Comparison of ENCODE assay signal across 10 cellular contexts in genomic region chr2:69572640-69573039, GRCh38.
DNase-seq lines count a peak whose midpoint lies in the region; ATAC-seq and TF ChIP-seq lines count a peak whose summit lies in the region.
"Had no signal": no experiment of that assay in that cellular context is flagged by ENCODE, and none has a peak within 500 bp of the region (broad histone marks: within the 10 kb centered on the region; RNA-seq: fewer than 3 reads in every experiment).

No MANE protein-coding gene starts in this region.

- TF ChIP-seq CTCF in VCaP (conservative IDR thresholded peaks at IDR 0.05) (no peak), gastrocnemius medialis (IDR thresholded peaks at IDR 0.05 in 4 of 5, conservative IDR thresholded peaks at IDR 0.05 in 1 of 5) (no peak), WERI-Rb-1 (IDR thresholded peaks at IDR 0.05; ENCODE audit: low read depth, low read length) (no peak)

- ATAC-seq in gastrocnemius medialis = peak; percentile 38 to 42
- ATAC-seq: body of pancreas had no signal

- DNase-seq in DMS79 treated with DMSO at 0.1 percent for 48 hours (lab: John Stamatoyannopoulos, UW) = peak; percentile 17
- DNase-seq in fibroblast of peridontal ligament (ENCODE audit: extremely low read depth) = peak; percentile 78
- peak in 1 of 2 donors; percentile 36 for DNase-seq in gastrocnemius medialis
- DNase-seq in NCI-H748 treated with DMSO at 0.1 percent for 48 hours (lab: John Stamatoyannopoulos, UW) = no peak
- no peak for DNase-seq in OCI-M1 (lab: John Stamatoyannopoulos, UW)
- no peak for DNase-seq in WERI-Rb-1
- DNase-seq: activated CD4-positive, alpha-beta T cell treated with anti-CD3 and anti-CD28 coated beads, Interleukin-2, amount 50 U/mL, for 48 hours; NCI-H2107 had no signal

- in situ Hi-C loops in gastrocnemius medialis (cut with MboI; ENCODE audit: low sequenced_read_pairs in 4 of 4) = loop anchor here in 2 of 4 donors (25.0 kb wide), 1 partner anchor 240 kb away; no protein-coding TSS in a partner anchor

- H3K4me1 ChIP-seq in gastrocnemius medialis = peaks cover 51 to 78% of the 10 kb centered on the region in 2 donors

- TF ChIP-seq POLR2A in gastrocnemius medialis (IDR thresholded peaks at IDR 0.05) = no peak

- H3K9me3 ChIP-seq in gastrocnemius medialis (no peaks in the 10 kb centered on the region), WERI-Rb-1 (ENCODE audit: severe bottlenecking) (no peaks in the 10 kb centered on the region)
- H3K9me3 ChIP-seq: body of pancreas had no signal

- intact Hi-C loops in gastrocnemius medialis (cut with DNase I; ENCODE audit: low total_unique reads) = no loop called here

- H3K27ac ChIP-seq in VCaP = peak overlapping the region; percentile 72
- H3K27ac ChIP-seq in gastrocnemius medialis = peak overlapping the region; percentile 45 to 95 (median 68)
- H3K27ac ChIP-seq in WERI-Rb-1 = no peak overlapping the region

- H3K4me3 ChIP-seq in gastrocnemius medialis (peak overlapping the region in 1 of 4 donors; percentile 26), WERI-Rb-1 (ENCODE audit: low read depth, low read length) (no peak overlapping the region)
- H3K4me3 ChIP-seq: body of pancreas had no signal

- no peaks in the 10 kb centered on the region for H3K27me3 ChIP-seq in gastrocnemius medialis
- H3K27me3 ChIP-seq in WERI-Rb-1 (ENCODE audit: insufficient read depth, low read depth, severe bottlenecking) = no peaks in the 10 kb centered on the region
- H3K27me3 ChIP-seq: body of pancreas had no signal

- H3K36me3 ChIP-seq in gastrocnemius medialis (no peaks in the 10 kb centered on the region), WERI-Rb-1 (no peaks in the 10 kb centered on the region)

Comparison
In these comparisons a context has a peak if more than half of its experiments do, and no peak if none do; other contexts are left out.
1. DNase-seq: peak in DMS79 treated with DMSO at 0.1 percent for 48 hours (single experiment) and fibroblast of peridontal ligament (single experiment); none in NCI-H748 treated with DMSO at 0.1 percent for 48 hours (single experiment), OCI-M1 (single experiment) and WERI-Rb-1 (single experiment).